In the genomic region with DNA sequence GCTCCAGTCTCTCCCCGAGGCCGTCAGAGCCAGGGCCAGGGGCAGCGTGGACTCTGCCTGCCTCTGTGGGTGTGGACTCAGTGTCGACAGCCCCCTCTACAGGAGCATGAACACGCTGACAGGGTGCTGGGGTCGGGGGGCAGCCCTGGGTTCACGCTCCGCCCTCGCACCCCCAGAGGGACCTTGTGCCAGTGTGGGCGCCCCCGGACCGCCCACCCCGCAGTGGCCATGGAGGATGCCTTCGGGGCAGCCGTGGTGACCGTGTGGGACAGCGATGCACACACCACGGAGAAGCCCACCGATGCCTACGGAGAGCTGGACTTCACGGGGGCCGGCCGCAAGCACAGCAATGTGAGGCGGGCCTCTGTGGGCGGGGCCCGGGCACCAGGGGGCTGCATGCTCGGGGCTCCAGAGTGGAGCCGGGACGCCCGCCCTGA, we compare ENCODE assay signal across 2 cellular contexts.
A peak's percentile ranks its signal among the peaks of the same experiment; 100 is the strongest.
TF ChIP-seq lines count a peak whose summit lies in the region.

No MANE protein-coding gene starts in this region.

TF ChIP-seq in HCT116, 20 proteins besides CTCF, POLR2A, EP300 and RAD21:
- TF ChIP-seq, protein P1, sequence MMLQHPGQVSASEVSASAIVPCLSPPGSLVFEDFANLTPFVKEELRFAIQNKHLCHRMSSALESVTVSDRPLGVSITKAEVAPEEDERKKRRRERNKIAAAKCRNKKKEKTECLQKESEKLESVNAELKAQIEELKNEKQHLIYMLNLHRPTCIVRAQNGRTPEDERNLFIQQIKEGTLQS (IDR thresholded peaks at IDR 0.05) = no peak
- TF ChIP-seq FOSL1 (IDR thresholded peaks at IDR 0.05; ENCODE audit: low read depth) (no peak), EZH2phosphoT487 (IDR thresholded peaks at IDR 0.05; ENCODE audit: borderline replicate concordance) (no peak), EGR1 (IDR thresholded peaks at IDR 0.05; ENCODE audit: low read depth) (no peak)
TF ChIP-seq in HCT116: peak in this region for 0.

TF ChIP-seq in H1, 55 proteins besides CTCF, POLR2A, EP300 and RAD21:
- TF ChIP-seq CREB1 (IDR thresholded peaks at IDR 0.05) = 0 out of 2 replicates have a peak, but pooled peaks have one; percentile 38
- TF ChIP-seq HDAC2 (IDR thresholded peaks at IDR 0.05; ENCODE audit: borderline replicate concordance in 1 of 2, low read depth in 2 of 2, low read length in 2 of 2) = 0 out of 4 replicates have a peak, but pooled peaks of 1 of the 2 experiments have one; percentile 25
- TF ChIP-seq, protein P2, sequence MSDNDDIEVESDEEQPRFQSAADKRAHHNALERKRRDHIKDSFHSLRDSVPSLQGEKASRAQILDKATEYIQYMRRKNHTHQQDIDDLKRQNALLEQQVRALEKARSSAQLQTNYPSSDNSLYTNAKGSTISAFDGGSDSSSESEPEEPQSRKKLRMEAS (IDR thresholded peaks at IDR 0.05) = peak; percentile 47
- no peak for TF ChIP-seq RFX5 (IDR thresholded peaks at IDR 0.05; ENCODE audit: borderline replicate concordance, low read depth, low read length)
